ENCODE assay signal across 13 cellular contexts in the genomic region with DNA sequence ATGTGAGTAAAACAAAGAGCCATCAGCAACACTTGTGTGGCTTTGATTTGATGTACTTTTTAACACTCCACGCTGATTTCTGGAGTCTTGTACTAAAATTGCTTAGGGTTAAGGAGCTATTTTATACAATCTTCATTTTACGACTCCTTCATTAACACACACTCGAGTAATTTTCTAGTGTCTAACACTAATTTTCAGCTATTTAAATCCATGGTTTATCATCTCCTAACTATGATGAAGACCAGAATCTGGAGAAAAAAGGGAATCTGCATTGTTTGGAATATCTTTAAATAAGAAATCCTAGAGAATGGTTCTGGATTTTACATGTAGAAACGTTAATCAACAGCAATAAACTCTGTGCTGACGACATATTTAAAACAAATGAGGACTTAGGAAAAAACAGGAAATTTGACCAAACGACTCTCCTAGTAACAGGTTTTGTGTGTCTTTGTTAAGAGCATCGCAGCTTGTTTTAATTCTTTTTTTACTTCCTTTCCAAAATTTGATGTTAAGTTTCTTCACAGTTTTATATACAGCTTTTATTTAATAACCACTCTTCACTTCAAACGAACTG.
DNase-seq lines count a peak whose midpoint lies in the region; ATAC-seq and TF ChIP-seq lines count a peak whose summit lies in the region.
"Had no signal": no experiment of that assay in that cellular context is flagged by ENCODE, and none has a peak within 500 bp of the region (broad histone marks: within the 10 kb centered on the region; RNA-seq: fewer than 3 reads in every experiment).

No MANE protein-coding gene starts in this region.

- no peak overlapping the region for H2BK12ac ChIP-seq in neuronal stem cell (ENCODE audit: low read length)

- H2BK5ac ChIP-seq in neuronal stem cell (ENCODE audit: low read length), result no peak overlapping the region

- H3K23ac ChIP-seq in neuronal stem cell (ENCODE audit: low read depth, low read length, poor library complexity), result no peak overlapping the region

- intact Hi-C loops in transverse colon (cut with DNase I; ENCODE audit: low total_unique reads), result loop anchor here (10.0 kb wide), 1 partner anchor 50 kb away; no protein-coding TSS in a partner anchor

- H3K9ac ChIP-seq in SK-N-SH (peak overlapping the region; percentile 64), neuronal stem cell (ENCODE audit: low read depth, low read length, poor library complexity) (no peak overlapping the region)

- TF ChIP-seq POLR2A in transverse colon (IDR thresholded peaks at IDR 0.05), result no peak

- no peak overlapping the region for H2BK120ac ChIP-seq in neuronal stem cell (ENCODE audit: low read depth, low read length)

- DNase-seq in SK-N-SH, result no peak
- peak; percentile 13 for DNase-seq in fibroblast of peridontal ligament (ENCODE audit: extremely low read depth)
- DNase-seq in neuronal stem cell (ENCODE audit: low spot score), result no peak
- DNase-seq in transverse colon, result no peak
- DNase-seq in MV-4-11 (lab: John Stamatoyannopoulos, UW), result no peak
- no peak for DNase-seq in SIG-M5 treated with dmso at 0.1 percent for 504 hours (lab: John Stamatoyannopoulos, UW; ENCODE audit: unreplicated experiment)
- DNase-seq in midbrain (lab: John Stamatoyannopoulos, UW), result no peak
- DNase-seq: activated CD4-positive, alpha-beta T cell treated with anti-CD3 and anti-CD28 coated beads, Interleukin-2, amount 50 U/mL, for 48 hours; activated effector memory CD4-positive, alpha-beta T cell treated with anti-CD3 and anti-CD28 coated beads, Interleukin-2, amount 50 U/mL, for 16 hours; foreskin fibroblast had no signal

- no peaks in the 10 kb centered on the region for H4K20me1 ChIP-seq in SK-N-SH (ENCODE audit: insufficient read depth)

- TF ChIP-seq CTCF in SK-N-SH (IDR thresholded peaks at IDR 0.05) (no peak), transverse colon (IDR thresholded peaks at IDR 0.05) (no peak)

- H3K36me3 ChIP-seq in SK-N-SH (replicated peaks in 1 of 2; ENCODE audit: control insufficient read depth in 1 of 2, insufficient read depth in 2 of 2, low read length in 1 of 2) (no peaks in the 10 kb centered on the region), neuronal stem cell (replicated peaks in 1 of 2; ENCODE audit: control insufficient read depth in 2 of 2, insufficient read depth in 2 of 2, low read length in 2 of 2) (no peaks in the 10 kb centered on the region), transverse colon (no peaks in the 10 kb centered on the region)
- H3K36me3 ChIP-seq: cardiac muscle cell had no signal

- no peak for TF ChIP-seq EP300 in SK-N-SH (IDR thresholded peaks at IDR 0.05; ENCODE audit: borderline replicate concordance in 1 of 2, low read depth in 1 of 2, low read length in 1 of 2)
- TF ChIP-seq EP300 in transverse colon (IDR thresholded peaks at IDR 0.05; ENCODE audit: low read depth), result no peak

- WGBS in SK-N-SH (ENCODE audit: low lambda C conversion rate), result 34% methylated on average over 8 of the region's 8 CpGs
- no CpG with 5 or more reads among the region's 8 CpGs for WGBS in neuronal stem cell (ENCODE audit: extremely low coverage in 2 of 2, insufficient read length in 2 of 2, insufficient replicate concordance in 1 of 2), 2 donors
- 55 to 59% methylated on average over 8 of the region's 8 CpGs for WGBS in transverse colon (ENCODE audit: low coverage in 1 of 2), 2 donors

- no peak overlapping the region for H3K4ac ChIP-seq in neuronal stem cell (ENCODE audit: low read length)

- H2AFZ ChIP-seq in SK-N-SH (ENCODE audit: low read depth) (peak overlapping the region; percentile 54), neuronal stem cell (ENCODE audit: low read length) (peak overlapping the region; percentile 69)
- H2AFZ ChIP-seq: GM23338 had no signal

- no peak for TF ChIP-seq RAD21 in SK-N-SH (IDR thresholded peaks at IDR 0.05; ENCODE audit: low read length)

- H3F3A ChIP-seq in SK-N-SH (replicated peaks; ENCODE audit: insufficient read depth), result peaks cover 41% of the 10 kb centered on the region

- H2AK5ac ChIP-seq in neuronal stem cell (ENCODE audit: low read depth, low read length), result no peak overlapping the region

- no peaks in the 10 kb centered on the region for H3K79me1 ChIP-seq in neuronal stem cell (ENCODE audit: low read depth, low read length)

- H3K9me3 ChIP-seq in SK-N-SH (no peaks in the 10 kb centered on the region), neuronal stem cell (replicated peaks in 1 of 2; ENCODE audit: control insufficient read depth in 2 of 2, insufficient read depth in 1 of 2, low read depth in 1 of 2, low read length in 2 of 2) (no peaks in the 10 kb centered on the region), transverse colon (no peaks in the 10 kb centered on the region)

- no peak for ATAC-seq in SK-N-SH treated with all-trans-retinoic acid at 6 μM for 48 hours

- H3K27me3 ChIP-seq in SK-N-SH (ENCODE audit: insufficient read depth), result no peaks in the 10 kb centered on the region
- H3K27me3 ChIP-seq in neuronal stem cell (ENCODE audit: control insufficient read depth in 3 of 3, insufficient read depth in 3 of 3, low read depth in 1 of 3, low read length in 3 of 3), result no peaks in the 10 kb centered on the region
- no peaks in the 10 kb centered on the region for H3K27me3 ChIP-seq in transverse colon
- H3K27me3 ChIP-seq: cardiac muscle cell had no signal

- H4K91ac ChIP-seq in neuronal stem cell (ENCODE audit: low read depth, low read length, poor library complexity), result no peak overlapping the region

- H3K4me3 ChIP-seq in SK-N-SH (ENCODE audit: low read depth in 2 of 2, low read length in 1 of 2) (peak overlapping the region in 1 of 2 experiments; percentile 3; a peak in 1 of 4 replicates), neuronal stem cell (ENCODE audit: low read length in 2 of 2) (no peak overlapping the region), transverse colon (no peak overlapping the region)
- H3K4me3 ChIP-seq: cardiac muscle cell, GM23338 had no signal

- peaks cover 13% of the 10 kb centered on the region for H3K79me2 ChIP-seq in SK-N-SH (ENCODE audit: insufficient read depth)

- H3K4me1 ChIP-seq in SK-N-SH (ENCODE audit: control insufficient read depth in 1 of 2, insufficient read depth in 2 of 2, low read depth in 1 of 2, low read length in 1 of 2), result peaks cover 49 to 72% of the 10 kb centered on the region in 2 experiments
- peaks cover 14 to 18% of the 10 kb centered on the region in 2 donors for H3K4me1 ChIP-seq in neuronal stem cell (ENCODE audit: control insufficient read depth in 2 of 2, insufficient read depth in 1 of 2, low read depth in 1 of 2, low read length in 2 of 2)
- H3K4me1 ChIP-seq in transverse colon, result peaks cover 13 to 62% (median 36%) of the 10 kb centered on the region in 4 donors

- in situ Hi-C loops in transverse colon (cut with MboI; ENCODE audit: low pct_ligation_motif_present in 1 of 4, low pct_unique_long_range_greater_than_20kb in 1 of 4, low sequenced_read_pairs in 3 of 4), result no loop called here

- peak overlapping the region; percentile 97 to 100 for H3K27ac ChIP-seq in SK-N-SH (ENCODE audit: low read depth in 2 of 2, low read length in 1 of 2)
- H3K27ac ChIP-seq in neuronal stem cell (replicated peaks; ENCODE audit: low read length), result no peak overlapping the region
- H3K27ac ChIP-seq in transverse colon, result peak overlapping the region; percentile 87 to 89 (median 88)

- no peak overlapping the region for H4K8ac ChIP-seq in neuronal stem cell (ENCODE audit: low read depth, low read length)

- H3K9me2 ChIP-seq in SK-N-SH, result no peaks in the 10 kb centered on the region

- peak overlapping the region; percentile 73 for H3K4me2 ChIP-seq in SK-N-SH
- no peak overlapping the region for H3K4me2 ChIP-seq in neuronal stem cell (ENCODE audit: insufficient read depth, low read length, poor library complexity, severe bottlenecking)
- H3K4me2 ChIP-seq: GM23338 had no signal

- no peak overlapping the region for H3K14ac ChIP-seq in neuronal stem cell (ENCODE audit: low read length)

- POLR2A ChIA-PET in SK-N-SH (lab: Yijun Ruan, JAX), result no interaction called here

- H2BK15ac ChIP-seq in neuronal stem cell (ENCODE audit: low read length), result no peak overlapping the region

- CTCF ChIA-PET in SK-N-SH (lab: Yijun Ruan, JAX), result interaction anchor here (0.8 to 1.8 kb wide), 7 partner anchors 13 to 262 kb away, joined by 3 to 7 read pairs (median 4); no protein-coding TSS in a partner anchor

- no peak overlapping the region for H3K18ac ChIP-seq in neuronal stem cell (ENCODE audit: low read length)

TF ChIP-seq in SK-N-SH, 30 proteins besides CTCF, POLR2A, EP300 and RAD21 (continues in another document):
- TF ChIP-seq MXI1 (IDR thresholded peaks at IDR 0.05; ENCODE audit: low read depth, low read length) (no peak), CHD2 (IDR thresholded peaks at IDR 0.05; ENCODE audit: low read length, partially characterized antibody) (no peak), NFIC (IDR thresholded peaks at IDR 0.05; ENCODE audit: borderline replicate concordance) (no peak), ELF1 (IDR thresholded peaks at IDR 0.05) (no peak), SMC3 (IDR thresholded peaks at IDR 0.05; ENCODE audit: low read depth, low read length) (no peak), RFX5 (IDR thresholded peaks at IDR 0.05; ENCODE audit: low read length) (no peak)
- TF ChIP-seq, protein P1, sequence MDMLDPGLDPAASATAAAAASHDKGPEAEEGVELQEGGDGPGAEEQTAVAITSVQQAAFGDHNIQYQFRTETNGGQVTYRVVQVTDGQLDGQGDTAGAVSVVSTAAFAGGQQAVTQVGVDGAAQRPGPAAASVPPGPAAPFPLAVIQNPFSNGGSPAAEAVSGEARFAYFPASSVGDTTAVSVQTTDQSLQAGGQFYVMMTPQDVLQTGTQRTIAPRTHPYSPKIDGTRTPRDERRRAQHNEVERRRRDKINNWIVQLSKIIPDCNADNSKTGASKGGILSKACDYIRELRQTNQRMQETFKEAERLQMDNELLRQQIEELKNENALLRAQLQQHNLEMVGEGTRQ (IDR thresholded peaks at IDR 0.05; ENCODE audit: borderline replicate concordance, low read depth, low read length), result no peak

TF ChIP-seq in SK-N-SH treated with all-trans-retinoic acid at 6 μM for 48 hours, 23 proteins besides CTCF, POLR2A, EP300 and RAD21:
- TF ChIP-seq RARB (CRISPR knock-in tag; IDR thresholded peaks at IDR 0.05) (no peak), TCF4 (CRISPR knock-in tag; IDR thresholded peaks at IDR 0.05; ENCODE audit: borderline replicate concordance) (no peak), BACH2 (CRISPR knock-in tag; IDR thresholded peaks at IDR 0.05; ENCODE audit: borderline replicate concordance) (no peak), ZC3H10 (CRISPR knock-in tag; IDR thresholded peaks at IDR 0.05) (no peak)
TF ChIP-seq in SK-N-SH treated with all-trans-retinoic acid at 6 μM for 48 hours: peak in this region for 0.
